In genomic region chr5:96781734-96782064, GRCh38 we compare ENCODE assay signal across 2 cellular contexts.
TF ChIP-seq lines count a peak whose summit lies in the region.

No MANE protein-coding gene starts in this region.

TF ChIP-seq in A549, 52 proteins besides CTCF, POLR2A, EP300 and RAD21:
- TF ChIP-seq CBX8 (IDR thresholded peaks at IDR 0.05), result no peak
- TF ChIP-seq NPAS2 (CRISPR knock-in tag; IDR thresholded peaks at IDR 0.05; ENCODE audit: borderline replicate concordance), result no peak
- no peak for TF ChIP-seq MAFK (IDR thresholded peaks at IDR 0.05; ENCODE audit: partially characterized antibody)
- TF ChIP-seq ZNF302 (CRISPR knock-in tag; IDR thresholded peaks at IDR 0.05), result no peak
- no peak for TF ChIP-seq GATA3 (IDR thresholded peaks at IDR 0.05; ENCODE audit: borderline replicate concordance)
- no peak for TF ChIP-seq ZFP36 (IDR thresholded peaks at IDR 0.05; ENCODE audit: borderline replicate concordance, partially characterized antibody)
- TF ChIP-seq ZSCAN20 (CRISPR knock-in tag; IDR thresholded peaks at IDR 0.05), result no peak
- no peak for TF ChIP-seq RFX5 (IDR thresholded peaks at IDR 0.05)
- no peak for TF ChIP-seq ESRRA (IDR thresholded peaks at IDR 0.05; ENCODE audit: borderline replicate concordance, low read length)
- no peak for TF ChIP-seq ATOH8 (CRISPR knock-in tag; IDR thresholded peaks at IDR 0.05; ENCODE audit: low read depth)
- no peak for TF ChIP-seq EHF (CRISPR knock-in tag; IDR thresholded peaks at IDR 0.05)
- TF ChIP-seq NFE2L2 (conservative IDR thresholded peaks at IDR 0.05; ENCODE audit: low read length), result no peak
- no peak for TF ChIP-seq JUNB (IDR thresholded peaks at IDR 0.05)
- TF ChIP-seq CHD4 (IDR thresholded peaks at IDR 0.05; ENCODE audit: borderline replicate concordance), result no peak
- TF ChIP-seq KDM5A (IDR thresholded peaks at IDR 0.05), result no peak
- no peak for TF ChIP-seq JUN (IDR thresholded peaks at IDR 0.05)

TF ChIP-seq in HepG2, 621 proteins besides CTCF, POLR2A, EP300 and RAD21 (continues in another document):
- TF ChIP-seq NR2F1 (CRISPR knock-in tag; IDR thresholded peaks at IDR 0.05) (0 out of 4 replicates have a peak, but pooled peaks of 1 of the 2 experiments have one; percentile 6), SALL1 (CRISPR knock-in tag; IDR thresholded peaks at IDR 0.05) (peak; percentile 51; the same call in 1 of the 2 replicates), GATAD2A (CRISPR knock-in tag; IDR thresholded peaks at IDR 0.05) (peak; percentile 37; the same call in 1 of the 2 replicates), MLLT10 (CRISPR knock-in tag; IDR thresholded peaks at IDR 0.05) (no peak), FOXP1 (IDR thresholded peaks at IDR 0.05) (no peak), FOXP1 (CRISPR knock-in tag; IDR thresholded peaks at IDR 0.05) (peak; percentile 75), ZNF441 (CRISPR knock-in tag; IDR thresholded peaks at IDR 0.05; ENCODE audit: borderline replicate concordance) (peak; percentile 46; the same call in 1 of the 2 replicates), PCBP2 (optimal IDR thresholded peaks at IDR 0.05; ENCODE audit: low read depth, low read length, poor library complexity, severe bottlenecking) (no peak), ZBTB49 (CRISPR knock-in tag; IDR thresholded peaks at IDR 0.05; ENCODE audit: borderline replicate concordance) (no peak), MED1 (CRISPR knock-in tag; IDR thresholded peaks at IDR 0.05) (peak; percentile 19; the same call in 1 of the 2 replicates), ZFAT (CRISPR knock-in tag; conservative IDR thresholded peaks at IDR 0.05) (no peak), HNF1B (CRISPR knock-in tag; IDR thresholded peaks at IDR 0.05) (no peak), ZNF570 (CRISPR knock-in tag; IDR thresholded peaks at IDR 0.05; ENCODE audit: borderline replicate concordance) (no peak), NFAT5 (CRISPR knock-in tag; IDR thresholded peaks at IDR 0.05) (no peak), SOX13 (IDR thresholded peaks at IDR 0.05) (no peak), SOX13 (CRISPR knock-in tag; conservative IDR thresholded peaks at IDR 0.05 in 1 of 2, IDR thresholded peaks at IDR 0.05 in 1 of 2) (peak in 1 of 2 experiments; percentile 42; a peak in 1 of 4 replicates), GFI1 (CRISPR knock-in tag; IDR thresholded peaks at IDR 0.05; ENCODE audit: borderline replicate concordance) (peak; percentile 68; the same call in 1 of the 2 replicates), HOMEZ (CRISPR knock-in tag; IDR thresholded peaks at IDR 0.05; ENCODE audit: low read depth) (peak; percentile 72; the same call in 1 of the 2 replicates), NBN (conservative IDR thresholded peaks at IDR 0.05) (no peak), FOXA3 (CRISPR knock-in tag; IDR thresholded peaks at IDR 0.05) (peak; percentile 38; the same call in 1 of the 2 replicates), MED13 (CRISPR knock-in tag; IDR thresholded peaks at IDR 0.05) (no peak), SOX5 (CRISPR knock-in tag; IDR thresholded peaks at IDR 0.05; ENCODE audit: borderline replicate concordance) (peak; percentile 55; the same call in 1 of the 2 replicates), HMGXB3 (CRISPR knock-in tag; IDR thresholded peaks at IDR 0.05; ENCODE audit: borderline replicate concordance) (no peak), FOXP4 (CRISPR knock-in tag; IDR thresholded peaks at IDR 0.05) (peak; percentile 64), FOSL2 (CRISPR knock-in tag; IDR thresholded peaks at IDR 0.05) (0 out of 2 replicates have a peak, but pooled peaks have one; percentile 13), ELF1 (CRISPR knock-in tag; IDR thresholded peaks at IDR 0.05) (no peak), ZBTB21 (CRISPR knock-in tag; IDR thresholded peaks at IDR 0.05) (no peak), ARID5B (CRISPR knock-in tag; IDR thresholded peaks at IDR 0.05) (peak; percentile 55), SAP130 (CRISPR knock-in tag; IDR thresholded peaks at IDR 0.05; ENCODE audit: low read depth) (0 out of 2 replicates have a peak, but pooled peaks have one; percentile 18), RARA (CRISPR knock-in tag; IDR thresholded peaks at IDR 0.05) (peak; percentile 65; the same call in 1 of the 2 replicates)
